In the genomic region with DNA sequence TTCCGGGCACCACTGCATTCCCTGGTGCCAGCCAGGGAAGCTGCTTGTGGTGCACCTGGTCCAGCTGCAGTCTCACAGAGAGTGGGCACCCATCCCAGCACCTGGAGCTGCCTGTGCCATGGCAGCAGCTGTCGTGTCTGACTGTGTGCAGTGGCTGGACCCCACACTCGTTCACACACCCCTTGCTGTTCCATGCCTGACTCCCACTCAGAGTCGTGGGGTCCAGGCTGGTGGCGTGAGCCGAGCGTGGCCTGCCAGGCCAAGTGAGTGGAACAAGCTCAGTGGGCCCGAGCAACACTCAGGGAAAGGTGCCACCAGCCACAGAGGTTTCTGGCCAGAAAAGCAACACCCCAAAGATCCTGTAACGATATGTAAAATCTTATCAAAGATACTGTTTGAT, we compare ENCODE assay signal across 1 cellular context.
TF ChIP-seq lines count a peak whose summit lies in the region.

No MANE protein-coding gene starts in this region.

TF ChIP-seq in H1, 55 proteins besides CTCF, POLR2A, EP300 and RAD21:
- no peak for TF ChIP-seq GABPA (IDR thresholded peaks at IDR 0.05; ENCODE audit: borderline replicate concordance, insufficient read depth, low read length)
- no peak for TF ChIP-seq NANOG (IDR thresholded peaks at IDR 0.05; ENCODE audit: insufficient read depth, low read depth, low read length, poor library complexity, severe bottlenecking)
- TF ChIP-seq, protein P1, sequence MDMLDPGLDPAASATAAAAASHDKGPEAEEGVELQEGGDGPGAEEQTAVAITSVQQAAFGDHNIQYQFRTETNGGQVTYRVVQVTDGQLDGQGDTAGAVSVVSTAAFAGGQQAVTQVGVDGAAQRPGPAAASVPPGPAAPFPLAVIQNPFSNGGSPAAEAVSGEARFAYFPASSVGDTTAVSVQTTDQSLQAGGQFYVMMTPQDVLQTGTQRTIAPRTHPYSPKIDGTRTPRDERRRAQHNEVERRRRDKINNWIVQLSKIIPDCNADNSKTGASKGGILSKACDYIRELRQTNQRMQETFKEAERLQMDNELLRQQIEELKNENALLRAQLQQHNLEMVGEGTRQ (IDR thresholded peaks at IDR 0.05; ENCODE audit: low read length): no peak
- TF ChIP-seq CTBP2 (IDR thresholded peaks at IDR 0.05; ENCODE audit: borderline replicate concordance, insufficient read depth, insufficient read length, low read length): no peak
- no peak for TF ChIP-seq SP2 (IDR thresholded peaks at IDR 0.05; ENCODE audit: low read length)
- no peak for TF ChIP-seq SAP30 (IDR thresholded peaks at IDR 0.05; ENCODE audit: insufficient read depth, insufficient replicate concordance, low read length)
- no peak for TF ChIP-seq HDAC2 (IDR thresholded peaks at IDR 0.05; ENCODE audit: borderline replicate concordance in 1 of 2, low read depth in 2 of 2, low read length in 2 of 2)
- no peak for TF ChIP-seq YY1 (IDR thresholded peaks at IDR 0.05; ENCODE audit: low read depth, low read length)
- TF ChIP-seq TEAD4 (IDR thresholded peaks at IDR 0.05; ENCODE audit: low read depth, low read length): no peak
- TF ChIP-seq BCL11A (IDR thresholded peaks at IDR 0.05; ENCODE audit: low read depth in 2 of 2, low read length in 2 of 2): no peak
- TF ChIP-seq POU5F1 (IDR thresholded peaks at IDR 0.05; ENCODE audit: low read depth, low read length): no peak
- TF ChIP-seq SIN3A (conservative IDR thresholded peaks at IDR 0.05 in 1 of 2, IDR thresholded peaks at IDR 0.05 in 1 of 2; ENCODE audit: low read depth in 1 of 2, low read length in 2 of 2): no peak
- TF ChIP-seq CHD2 (IDR thresholded peaks at IDR 0.05; ENCODE audit: low read length): no peak
TF ChIP-seq in H1: peak in this region for 0.
